22 cellular contexts compared by ENCODE assay signal in the genomic region with DNA sequence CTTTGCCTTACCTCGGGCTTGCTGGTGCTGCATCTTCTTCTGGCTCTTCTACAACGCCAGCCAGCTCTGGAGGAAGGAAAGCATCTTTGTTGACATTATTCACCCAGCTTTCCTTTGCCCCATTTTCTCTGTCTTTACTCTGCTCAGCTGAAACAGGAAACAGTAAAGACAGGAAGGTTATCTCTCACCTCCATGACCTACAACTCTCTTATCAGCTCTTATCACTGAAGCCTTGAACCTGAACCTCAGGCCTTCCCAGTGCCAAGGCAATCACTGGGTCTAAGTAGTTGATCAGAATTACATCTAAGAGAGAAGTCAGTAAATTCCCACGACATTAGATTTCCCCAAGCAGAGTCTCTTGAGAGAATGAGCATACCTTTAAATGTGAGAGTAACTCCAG. TPM values are rescaled to one million over a fixed set of nuclear protein-coding genes. Genes with fewer than 3 reads are reported as not detected.
DNase-seq lines count a peak whose midpoint lies in the region; ATAC-seq and TF ChIP-seq lines count a peak whose summit lies in the region.
"Had no signal": no experiment of that assay in that cellular context is flagged by ENCODE, and none has a peak within 500 bp of the region (broad histone marks: within the 10 kb centered on the region; RNA-seq: fewer than 3 reads in every experiment).

No MANE protein-coding gene starts in this region.

- H3K36me3 ChIP-seq in CD8-positive, alpha-beta memory T cell (ENCODE audit: insufficient read depth, low read length) = no peaks in the 10 kb centered on the region
- no peaks in the 10 kb centered on the region for H3K36me3 ChIP-seq in mesendoderm (ENCODE audit: control insufficient read depth, insufficient read depth, low read length)
- H3K36me3 ChIP-seq: neural progenitor cell had no signal

- H3K4me1 Mint-ChIP-seq in CD4-positive, alpha-beta T cell (ENCODE audit: low read depth) = peaks cover 81% of the 10 kb centered on the region
- H3K4me1 Mint-ChIP-seq in CD8-positive, alpha-beta memory T cell = peaks cover 86 to 94% (median 88%) of the 10 kb centered on the region in 3 donors
- peaks cover 53% of the 10 kb centered on the region for H3K4me1 Mint-ChIP-seq in activated naive CD8-positive, alpha-beta T cell treated with anti-CD3 and anti-CD28 coated beads, Interleukin-2, amount 10 ng/mL, durations not matched to agents 7 days and 5 days

- no peak overlapping the region for H3K9ac ChIP-seq in mesendoderm (ENCODE audit: low read length)
- H3K9ac ChIP-seq: neural progenitor cell had no signal

- intact Hi-C loops in CD4-positive, alpha-beta T cell (cut with DNase I, micrococcal nuclease) = loop anchor here in 1 of 2 experiments (5.0 kb wide), 1 partner anchor 43 kb away; no protein-coding TSS in a partner anchor

- POLR2A ChIA-PET in CD4-positive, alpha-beta T cell (lab: Charles Lee) = interaction anchor here (1.1 to 2.4 kb wide), 5 partner anchors 11 to 81 kb away, joined by 3 to 15 read pairs (median 5); partner anchors contain the start of gene CREBZF
- POLR2A ChIA-PET in CD8-positive, alpha-beta memory T cell (lab: Charles Lee) = interaction anchor here (0.7 to 0.9 kb wide), 2 partner anchors 10 to 117 kb away, joined by 3 read pairs; partner anchors contain the start of gene TMEM126B
- POLR2A ChIA-PET in activated naive CD8-positive, alpha-beta T cell treated with anti-CD3 and anti-CD28 coated beads, Interleukin-2, amount 10 ng/mL, durations not matched to agents 7 days and 5 days (lab: Charles Lee) = no interaction called here

- no peaks in the 10 kb centered on the region for H3K9me3 Mint-ChIP-seq in CD4-positive, alpha-beta T cell
- H3K9me3 Mint-ChIP-seq in CD8-positive, alpha-beta memory T cell = no peaks in the 10 kb centered on the region
- H3K9me3 Mint-ChIP-seq in activated naive CD8-positive, alpha-beta T cell treated with anti-CD3 and anti-CD28 coated beads, Interleukin-2, amount 10 ng/mL, durations not matched to agents 7 days and 5 days = no peaks in the 10 kb centered on the region
- H3K9me3 Mint-ChIP-seq: activated T-cell treated with anti-CD3 and anti-CD28 coated beads, Interleukin-2, amount 50 U/mL, for 4 hours; neural progenitor cell had no signal

- H3K27ac Mint-ChIP-seq in CD4-positive, alpha-beta T cell = peak overlapping the region; percentile 61
- H3K27ac Mint-ChIP-seq in CD8-positive, alpha-beta memory T cell = peak overlapping the region; percentile 65 to 98 (median 88)
- H3K27ac Mint-ChIP-seq in activated naive CD8-positive, alpha-beta T cell treated with anti-CD3 and anti-CD28 coated beads, Interleukin-2, amount 10 ng/mL, durations not matched to agents 7 days and 5 days = peak overlapping the region; percentile 57
- H3K27ac Mint-ChIP-seq: neural progenitor cell, progenitor cell of endocrine pancreas had no signal

- no CpG with 5 or more reads among the region's 3 CpGs for WGBS in mesendoderm (ENCODE audit: extremely low coverage, insufficient coverage, low lambda C conversion rate)

- CTCF ChIA-PET in CD4-positive, alpha-beta T cell (lab: Charles Lee) = interaction anchor here (1.0 to 1.3 kb wide), 2 partner anchors 10 to 109 kb away, joined by 3 to 4 read pairs; partner anchors contain the start of gene CCDC83
- CTCF ChIA-PET in CD8-positive, alpha-beta memory T cell (lab: Charles Lee) = interaction anchor here (1.2 to 2.3 kb wide), 2 partner anchors 14 to 109 kb away, joined by 3 to 8 read pairs; partner anchors contain the start of gene CCDC83

- H3K18ac ChIP-seq in mesendoderm (ENCODE audit: low read length) = no peak overlapping the region

- H3K4me1 ChIP-seq in CD8-positive, alpha-beta memory T cell (ENCODE audit: insufficient read depth, low read length) = peaks cover 67% of the 10 kb centered on the region
- H3K4me1 ChIP-seq in mesendoderm (ENCODE audit: control insufficient read depth, low read depth, low read length) = peaks cover 9% of the 10 kb centered on the region

- no peak overlapping the region for H3K4ac ChIP-seq in mesendoderm (ENCODE audit: low read depth, low read length)

- no peaks in the 10 kb centered on the region for H3K9me3 ChIP-seq in CD4-positive, alpha-beta T cell (ENCODE audit: control insufficient read depth, low read length)
- no peaks in the 10 kb centered on the region for H3K9me3 ChIP-seq in CD8-positive, alpha-beta memory T cell (ENCODE audit: low read length)
- H3K9me3 ChIP-seq: testis had no signal

- H2BK120ac ChIP-seq in mesendoderm (ENCODE audit: low read depth, low read length) = no peak overlapping the region

- no peak overlapping the region for H2BK5ac ChIP-seq in mesendoderm (ENCODE audit: low read length)

- no peaks in the 10 kb centered on the region for H3K27me3 ChIP-seq in CD4-positive, alpha-beta T cell (ENCODE audit: control insufficient read depth, insufficient read depth, low read length)
- no peaks in the 10 kb centered on the region for H3K27me3 ChIP-seq in CD8-positive, alpha-beta memory T cell (ENCODE audit: insufficient read depth, low read length, poor library complexity, severe bottlenecking)
- no peaks in the 10 kb centered on the region for H3K27me3 ChIP-seq in mesendoderm (ENCODE audit: insufficient read depth, low read length, poor library complexity)
- H3K27me3 ChIP-seq: neural progenitor cell, testis had no signal

- no peak overlapping the region for H4K8ac ChIP-seq in mesendoderm (ENCODE audit: low read depth, low read length)

- H3K27ac ChIP-seq in CD4-positive, alpha-beta T cell (ENCODE audit: low read depth, low read length) = no peak overlapping the region
- no peak overlapping the region for H3K27ac ChIP-seq in CD8-positive, alpha-beta memory T cell (ENCODE audit: low read depth, low read length)
- H3K27ac ChIP-seq in mesendoderm (ENCODE audit: low read depth, low read length) = no peak overlapping the region
- H3K27ac ChIP-seq: HL-60, neural progenitor cell, testis had no signal

- no peaks in the 10 kb centered on the region for H3K79me2 ChIP-seq in mesendoderm (ENCODE audit: control insufficient read depth, insufficient read depth, low read length)

- H2AK5ac ChIP-seq in mesendoderm (ENCODE audit: low read length) = no peak overlapping the region

- H2BK15ac ChIP-seq in mesendoderm (replicated peaks; ENCODE audit: low read depth) = no peak overlapping the region

- no peak overlapping the region for H3K4me2 ChIP-seq in mesendoderm (ENCODE audit: low read length)
- H3K4me2 ChIP-seq: neural progenitor cell had no signal

- peaks cover 17% of the 10 kb centered on the region for H3K36me3 Mint-ChIP-seq in CD4-positive, alpha-beta T cell (ENCODE audit: low read depth)
- H3K36me3 Mint-ChIP-seq in CD8-positive, alpha-beta memory T cell = peaks cover 6 to 45% (median 18%) of the 10 kb centered on the region in 3 donors
- peaks cover 34% of the 10 kb centered on the region for H3K36me3 Mint-ChIP-seq in activated naive CD8-positive, alpha-beta T cell treated with anti-CD3 and anti-CD28 coated beads, Interleukin-2, amount 10 ng/mL, durations not matched to agents 7 days and 5 days
- H3K36me3 Mint-ChIP-seq: neural progenitor cell had no signal

- H3K23ac ChIP-seq in mesendoderm (ENCODE audit: low read length) = no peak overlapping the region

- TF ChIP-seq CTCF in CD4-positive, alpha-beta T cell (IDR thresholded peaks at IDR 0.05) = no peak

- no peak overlapping the region for H4K5ac ChIP-seq in mesendoderm (ENCODE audit: low read length)

- no peak overlapping the region for H3K56ac ChIP-seq in mesendoderm (ENCODE audit: low read length)

- H3K4me3 Mint-ChIP-seq in CD4-positive, alpha-beta T cell = peak overlapping the region; percentile 43
- peak overlapping the region; percentile 0 to 79 (median 64) for H3K4me3 Mint-ChIP-seq in CD8-positive, alpha-beta memory T cell
- peak overlapping the region; percentile 7 for H3K4me3 Mint-ChIP-seq in activated naive CD8-positive, alpha-beta T cell treated with anti-CD3 and anti-CD28 coated beads, Interleukin-2, amount 10 ng/mL, durations not matched to agents 7 days and 5 days
- H3K4me3 Mint-ChIP-seq: activated T-cell treated with anti-CD3 and anti-CD28 coated beads, Interleukin-2, amount 50 U/mL, for 4 hours; neural progenitor cell had no signal

- peak overlapping the region; percentile 9 for H3K4me3 ChIP-seq in CD8-positive, alpha-beta memory T cell (ENCODE audit: low read length)
- H3K4me3 ChIP-seq in mesendoderm (ENCODE audit: low read length) = no peak overlapping the region
- H3K4me3 ChIP-seq: GM12878, neural progenitor cell, testis had no signal

- H3K27me3 Mint-ChIP-seq in CD4-positive, alpha-beta T cell = no peaks in the 10 kb centered on the region
- peaks cover 0 to 3% of the 10 kb centered on the region in 2 donors for H3K27me3 Mint-ChIP-seq in CD8-positive, alpha-beta memory T cell
- H3K27me3 Mint-ChIP-seq in activated naive CD8-positive, alpha-beta T cell treated with anti-CD3 and anti-CD28 coated beads, Interleukin-2, amount 10 ng/mL, durations not matched to agents 7 days and 5 days = no peaks in the 10 kb centered on the region

- ATAC-seq in CD4-positive, alpha-beta T cell (ENCODE audit: poor library complexity) = peak; percentile 27
- peak; percentile 54 for ATAC-seq in activated naive CD8-positive, alpha-beta T cell treated with anti-CD3 and anti-CD28 coated beads, Interleukin-2, amount 10 ng/mL, durations not matched to agents 7 days and 5 days (ENCODE audit: low read depth)
- no peak for ATAC-seq in GM18907 (IDR thresholded peaks at IDR 0.05; ENCODE audit: unreplicated experiment)
- ATAC-seq: activated T-cell treated with anti-CD3 and anti-CD28 coated beads, Interleukin-2, amount 50 U/mL, for 4 hours; GM12878 had no signal

- DNase-seq in CD4-positive, alpha-beta T cell = no peak
- DNase-seq in CD8-positive, alpha-beta memory T cell = peak in 1 of 5 donors; percentile 22
- DNase-seq in activated naive CD8-positive, alpha-beta T cell treated with anti-CD3 and anti-CD28 coated beads, Interleukin-2, amount 10 ng/mL, durations not matched to agents 7 days and 5 days = no peak
- DNase-seq in mesendoderm = peak; percentile 74
- no peak for DNase-seq in occipital lobe (lab: John Stamatoyannopoulos, UW)
- DNase-seq in GM03348 (ENCODE audit: low spot score) = no peak
- DNase-seq: activated T-cell treated with anti-CD3 and anti-CD28 coated beads, Interleukin-2, amount 50 U/mL, for 4 hours; cortex of kidney; DMS53; HCEC 1CT; midbrain; NCI-H1105; NCI-H2029; NCI-H226; SHP77 treated with DMSO at 0.1 percent for 48 hours; stimulated activated CD4-positive, alpha-beta T cell treated with anti-CD3 and anti-CD28 coated beads, Interleukin-1b, Interleukin-23, amount 100 ng/mL, for 48 hours; testis had no signal

- H3K79me1 ChIP-seq in mesendoderm (ENCODE audit: low read length) = no peaks in the 10 kb centered on the region

RNA-seq across cellular contexts. Expression of gene CCDC89, which starts 59.6 kb away (rescaled TPM):
- total RNA-seq in CD4-positive, alpha-beta T cell = not detected
- under 1 TPM; 0.20 to 0.22 TPM for total RNA-seq in CD8-positive, alpha-beta memory T cell
- not detected for polyA plus RNA-seq in CD8-positive, alpha-beta memory T cell
- under 1 TPM; 0.22 to 0.43 TPM for total RNA-seq in activated naive CD8-positive, alpha-beta T cell treated with anti-CD3 and anti-CD28 coated beads, Interleukin-2, amount 10 ng/mL, durations not matched to agents 7 days and 5 days
- polyA plus RNA-seq in mesendoderm (2013, experiment 1 of 2) = not detected
- polyA plus RNA-seq in mesendoderm (2013, experiment 2 of 2) = not detected
- 0.47 TPM for total RNA-seq in occipital lobe
- total RNA-seq: activated T-cell treated with anti-CD3 and anti-CD28 coated beads, Interleukin-2, amount 50 U/mL, for 4 hours; GM12878; progenitor cell of endocrine pancreas had no signal

Comparison
In these comparisons a context has a peak if more than half of its experiments do, and no peak if none do; other contexts are left out.
1. H3K4me3 Mint-ChIP-seq: peak in every context shown above with its lines; median percentile 64 in CD8-positive, alpha-beta memory T cell; 43 in CD4-positive, alpha-beta T cell; 7 in activated naive CD8-positive, alpha-beta T cell treated with anti-CD3 and anti-CD28 coated beads, Interleukin-2, amount 10 ng/mL, durations not matched to agents 7 days and 5 days.